Comparison of ENCODE assay signal across 13 cellular contexts in genomic region chr16:56888806-56889205, GRCh38. TPM values are rescaled to one million over a fixed set of nuclear protein-coding genes. Genes with fewer than 3 reads are reported as not detected.
DNase-seq lines count a peak whose midpoint lies in the region; ATAC-seq and TF ChIP-seq lines count a peak whose summit lies in the region.
"Had no signal": no experiment of that assay in that cellular context is flagged by ENCODE, and none has a peak within 500 bp of the region (broad histone marks: within the 10 kb centered on the region; RNA-seq: fewer than 3 reads in every experiment).

No MANE protein-coding gene starts in this region.

- H3K27me3 ChIP-seq in brain microvascular endothelial cell (replicated peaks) = no peaks in the 10 kb centered on the region
- H3K27me3 ChIP-seq: esophagus muscularis mucosa had no signal

- CTCF ChIA-PET in activated B cell treated with CpG ODN at 0.5 μM for 24 hours (lab: Charles Lee) = interaction anchor here (0.7 to 1.6 kb wide), 6 partner anchors 19 to 187 kb away, joined by 3 to 9 read pairs (median 3); no protein-coding TSS in a partner anchor

- no peak overlapping the region for H3K27ac ChIP-seq in brain microvascular endothelial cell
- H3K27ac ChIP-seq: esophagus muscularis mucosa had no signal

- no peaks in the 10 kb centered on the region for H3K36me3 Mint-ChIP-seq in activated B cell treated with CpG ODN at 0.5 μM for 24 hours (ENCODE audit: low read depth)

- in situ Hi-C loops in GM13976 (cut with MboI; ENCODE audit: low sequenced_read_pairs, unreplicated experiment) (no loop called here), brain microvascular endothelial cell (cut with HindIII; ENCODE audit: low pct_ligation_motif_present, low sequenced_read_pairs) (no loop called here)

- no peak overlapping the region for H3K4me3 ChIP-seq in brain microvascular endothelial cell (ENCODE audit: low read depth, low read length)
- H3K4me3 ChIP-seq: esophagus muscularis mucosa had no signal

- ATAC-seq in GM21367 (IDR thresholded peaks at IDR 0.05; ENCODE audit: unreplicated experiment) (peak; percentile 55), HG03460 (IDR thresholded peaks at IDR 0.05; ENCODE audit: unreplicated experiment) (peak; percentile 52), activated B cell treated with CpG ODN at 0.5 μM for 24 hours (ENCODE audit: low read depth) (peak; percentile 91), GM21528 (IDR thresholded peaks at IDR 0.05; ENCODE audit: low FRiP score, unreplicated experiment) (no peak)

- peaks cover 16% of the 10 kb centered on the region for H3K4me1 Mint-ChIP-seq in activated B cell treated with CpG ODN at 0.5 μM for 24 hours

- H3K4me3 Mint-ChIP-seq in activated B cell treated with CpG ODN at 0.5 μM for 24 hours = peak overlapping the region; percentile 24
- H3K4me3 Mint-ChIP-seq: CD4-positive, alpha-beta T cell had no signal

- DNase-seq in GM13976 (ENCODE audit: low spot score) = peak; percentile 78
- peak; percentile 55 for DNase-seq in activated B cell treated with CpG ODN at 0.5 μM for 24 hours
- no peak for DNase-seq in effector CD8-positive, alpha-beta T cell (lab: John Stamatoyannopoulos, UW)
- DNase-seq in OCI-M1 (lab: John Stamatoyannopoulos, UW) = no peak
- no peak for DNase-seq in brain microvascular endothelial cell
- DNase-seq: CD4-positive, alpha-beta T cell; NCI-H187 treated with DMSO at 0.1 percent for 48 hours had no signal

- H3K9me3 Mint-ChIP-seq in activated B cell treated with CpG ODN at 0.5 μM for 24 hours = no peaks in the 10 kb centered on the region
- H3K9me3 Mint-ChIP-seq: CD4-positive, alpha-beta T cell had no signal

- no peaks in the 10 kb centered on the region for H3K36me3 ChIP-seq in brain microvascular endothelial cell (replicated peaks)
- H3K36me3 ChIP-seq: esophagus muscularis mucosa had no signal

- no peaks in the 10 kb centered on the region for H3K27me3 Mint-ChIP-seq in activated B cell treated with CpG ODN at 0.5 μM for 24 hours
- H3K27me3 Mint-ChIP-seq: CD4-positive, alpha-beta T cell had no signal

- TF ChIP-seq CTCF in GM13976 (IDR thresholded peaks at IDR 0.05; ENCODE audit: borderline replicate concordance, control extremely low read depth, extremely low read depth, insufficient read depth, missing control alignments) (no peak), activated B cell treated with CpG ODN at 0.5 μM for 24 hours (IDR thresholded peaks at IDR 0.05) (no peak), brain microvascular endothelial cell (IDR thresholded peaks at IDR 0.05; ENCODE audit: low read depth, low read length, missing control alignments) (no peak)

- intact Hi-C loops in activated B cell treated with CpG ODN at 0.5 μM for 24 hours (cut with micrococcal nuclease) = loop anchor here (1.0 to 2.0 kb wide), 4 partner anchors 18 to 42 kb away; no protein-coding TSS in a partner anchor

- POLR2A ChIA-PET in activated B cell treated with CpG ODN at 0.5 μM for 24 hours (lab: Charles Lee) = interaction anchor here (0.5 to 2.9 kb wide), 17 partner anchors 10 to 147 kb away, joined by 3 to 26 read pairs (median 6); partner anchors contain the start of gene HERPUD1

- H3K27ac Mint-ChIP-seq in activated B cell treated with CpG ODN at 0.5 μM for 24 hours = peak overlapping the region; percentile 68
- H3K27ac Mint-ChIP-seq: CD4-positive, alpha-beta T cell had no signal

RNA-seq across cellular contexts. Expression of gene SLC12A3, which starts 23.8 kb away (rescaled TPM):
- 3.8 and 5.0 TPM in 2 replicates for total RNA-seq in activated B cell treated with CpG ODN at 0.5 μM for 24 hours
- total RNA-seq: bronchial epithelial cell; CD4-positive, alpha-beta T cell; esophagus muscularis mucosa; HT1080 had no signal

RNA-seq across cellular contexts. Expression of gene HERPUD1, which starts 43.1 kb away (rescaled TPM):
- total RNA-seq in activated B cell treated with CpG ODN at 0.5 μM for 24 hours = 766 and 820 TPM in 2 replicates

Comparison
In these comparisons a context has a peak if more than half of its experiments do, and no peak if none do; other contexts are left out.
1. DNase-seq: peak in GM13976 (single experiment) and activated B cell treated with CpG ODN at 0.5 μM for 24 hours (single experiment); none in effector CD8-positive, alpha-beta T cell (single experiment), OCI-M1 (single experiment) and brain microvascular endothelial cell (single experiment).